ENCODE assay signal across 15 cellular contexts in the genomic region with DNA sequence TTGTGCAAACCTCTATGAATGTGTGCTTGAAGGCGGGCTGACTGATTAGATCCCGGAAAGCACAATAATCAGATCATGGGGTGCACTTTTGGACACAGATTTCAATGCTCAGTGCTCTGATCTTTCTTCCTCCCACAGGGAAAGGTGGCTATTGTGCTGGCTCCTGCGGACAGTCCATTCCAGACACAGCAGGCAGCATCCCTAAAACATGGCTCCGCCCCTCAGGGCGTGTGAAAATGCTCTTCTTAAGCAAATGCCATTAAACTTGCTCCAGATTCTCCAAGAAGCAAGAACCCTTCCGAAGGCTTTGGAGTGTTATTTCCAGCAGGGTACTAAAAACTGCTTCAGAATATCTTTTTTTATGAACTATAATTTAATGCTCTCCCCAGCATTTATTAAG.
DNase-seq lines count a peak whose midpoint lies in the region; ATAC-seq, FAIRE-seq and TF ChIP-seq lines count a peak whose summit lies in the region.
"Had no signal": no experiment of that assay in that cellular context is flagged by ENCODE, and none has a peak within 500 bp of the region (broad histone marks: within the 10 kb centered on the region; RNA-seq: fewer than 3 reads in every experiment).

No MANE protein-coding gene starts in this region.

- H3K4me3 Mint-ChIP-seq in H9, result no peak overlapping the region
- H3K4me3 Mint-ChIP-seq in CD4-positive, alpha-beta T cell, result no peak overlapping the region
- H3K4me3 Mint-ChIP-seq: CD8-positive, alpha-beta T cell had no signal

- H3K79me1 ChIP-seq in H9 (ENCODE audit: insufficient read depth, low read depth, low read length, poor library complexity, severe bottlenecking), result no peaks in the 10 kb centered on the region
- H3K79me1 ChIP-seq in H1 (ENCODE audit: low read depth, low read length), result no peaks in the 10 kb centered on the region
- no peaks in the 10 kb centered on the region for H3K79me1 ChIP-seq in mesendoderm (ENCODE audit: low read length)

- no peaks in the 10 kb centered on the region for H3K27me3 ChIP-seq in H9 (ENCODE audit: insufficient read depth, low read length)
- H3K27me3 ChIP-seq in H1 (replicated peaks in 1 of 4; ENCODE audit: control insufficient read depth in 3 of 4, extremely low read depth in 1 of 4, insufficient read depth in 3 of 4, low read length in 3 of 4), result no peaks in the 10 kb centered on the region
- H3K27me3 ChIP-seq in mesendoderm (ENCODE audit: insufficient read depth, low read length, poor library complexity), result no peaks in the 10 kb centered on the region
- no peaks in the 10 kb centered on the region for H3K27me3 ChIP-seq in CD4-positive, alpha-beta T cell (ENCODE audit: control insufficient read depth, insufficient read depth, low read length)
- H3K27me3 ChIP-seq: BE2C had no signal

- POLR2A ChIA-PET in H1 (lab: Charles Lee; ENCODE audit: partially characterized antibody), result no interaction called here
- POLR2A ChIA-PET in CD4-positive, alpha-beta T cell (lab: Charles Lee), result no interaction called here

- H2BK120ac ChIP-seq in H9 (ENCODE audit: low read depth, low read length, poor library complexity, severe bottlenecking) (no peak overlapping the region), H1 (replicated peaks; ENCODE audit: low read depth, low read length) (no peak overlapping the region), mesendoderm (ENCODE audit: low read depth, low read length) (no peak overlapping the region)

- no peak overlapping the region for H4K91ac ChIP-seq in H9 (ENCODE audit: insufficient read length, low read depth, low read length)
- no peak overlapping the region for H4K91ac ChIP-seq in H1 (replicated peaks; ENCODE audit: insufficient read length, low read length)

- no peak overlapping the region for H3K4ac ChIP-seq in H9 (ENCODE audit: low read depth, low read length)
- H3K4ac ChIP-seq in H1 (replicated peaks; ENCODE audit: insufficient read length, low read depth, low read length), result no peak overlapping the region
- no peak overlapping the region for H3K4ac ChIP-seq in mesendoderm (ENCODE audit: low read depth, low read length)

- peaks cover 8% of the 10 kb centered on the region for H3K27me3 Mint-ChIP-seq in H9 (ENCODE audit: low read depth)
- no peaks in the 10 kb centered on the region for H3K27me3 Mint-ChIP-seq in CD4-positive, alpha-beta T cell

- H3K79me2 ChIP-seq in H9 (ENCODE audit: insufficient read depth, low read length) (no peaks in the 10 kb centered on the region), H1 (ENCODE audit: control insufficient read depth in 1 of 2, insufficient read depth in 2 of 2, low read length in 2 of 2) (no peaks in the 10 kb centered on the region), mesendoderm (ENCODE audit: control insufficient read depth, insufficient read depth, low read length) (no peaks in the 10 kb centered on the region)

- H3K36me3 ChIP-seq in H1 (ENCODE audit: control insufficient read depth in 2 of 4, insufficient read depth in 4 of 4, low read length in 3 of 4), result no peaks in the 10 kb centered on the region
- H3K36me3 ChIP-seq in mesendoderm (ENCODE audit: control insufficient read depth, insufficient read depth, low read length), result no peaks in the 10 kb centered on the region
- H3K36me3 ChIP-seq: BE2C had no signal

- H3K23ac ChIP-seq in H9 (ENCODE audit: insufficient read length, low read depth, low read length) (no peak overlapping the region), H1 (ENCODE audit: insufficient read length) (no peak overlapping the region), mesendoderm (ENCODE audit: low read length) (no peak overlapping the region)

- H2BK20ac ChIP-seq in H9 (ENCODE audit: low read depth, low read length, poor library complexity, severe bottlenecking), result no peak overlapping the region
- no peak overlapping the region for H2BK20ac ChIP-seq in H1 (ENCODE audit: low read length)

- H3K36me3 Mint-ChIP-seq in H9 (ENCODE audit: insufficient read depth in 1 of 3, low read depth in 3 of 3), result peaks cover 0 to 5% (median 0%) of the 10 kb centered on the region in 3 experiments; a peak in 2 of 7 replicates
- H3K36me3 Mint-ChIP-seq in CD4-positive, alpha-beta T cell (ENCODE audit: low read depth), result no peaks in the 10 kb centered on the region
- H3K36me3 Mint-ChIP-seq: CD8-positive, alpha-beta T cell had no signal

- no peak overlapping the region for H3K4me3 ChIP-seq in H1 (ENCODE audit: extremely low read depth in 1 of 4, insufficient read depth in 2 of 4, low read depth in 3 of 4, low read length in 4 of 4)
- no peak overlapping the region for H3K4me3 ChIP-seq in mesendoderm (ENCODE audit: low read length)
- H3K4me3 ChIP-seq: A549, K562 had no signal

- FAIRE-seq in H1 (lab: Jason Lieb, UNC), result peak; percentile 70
- FAIRE-seq: A549, K562 had no signal

- no peaks in the 10 kb centered on the region for H3K23me2 ChIP-seq in H9 (ENCODE audit: insufficient read length, low read depth, low read length, poor library complexity, severe bottlenecking)
- H3K23me2 ChIP-seq in H1 (ENCODE audit: low read depth, low read length), result no peaks in the 10 kb centered on the region

- H3K56ac ChIP-seq in H9 (ENCODE audit: insufficient read length, low read depth, low read length) (no peak overlapping the region), H1 (replicated peaks; ENCODE audit: insufficient read length, low read depth, low read length) (no peak overlapping the region), mesendoderm (ENCODE audit: low read length) (no peak overlapping the region)

- no peak overlapping the region for H3T11ph ChIP-seq in H9 (ENCODE audit: low read length)

- DNase-seq in H9 (peak; percentile 68), H1 (ENCODE audit: low read depth in 1 of 2, low spot score in 2 of 2) (peak in 1 of 2 experiments; percentile 33), mesendoderm (peak; percentile 67), NCI-H524 treated with DMSO at 0.1 percent for 48 hours (lab: John Stamatoyannopoulos, UW) (no peak), kidney glomerular epithelial cell (lab: John Stamatoyannopoulos, UW) (no peak)
- no peak for DNase-seq in CD4-positive, alpha-beta T cell
- DNase-seq: BE2C; CD8-positive, alpha-beta T cell; COR-L47; DND-41; GOT3 had no signal

- TF ChIP-seq CTCF in H9 (conservative IDR thresholded peaks at IDR 0.05) (no peak), H1 (IDR thresholded peaks at IDR 0.05; ENCODE audit: control extremely low read depth in 1 of 3, insufficient read depth in 1 of 3, low read depth in 1 of 3, low read length in 3 of 3) (no peak)
- TF ChIP-seq CTCF in CD4-positive, alpha-beta T cell (IDR thresholded peaks at IDR 0.05), result no peak

- H4K5ac ChIP-seq in H9 (ENCODE audit: insufficient read length, low read depth, low read length) (no peak overlapping the region), H1 (ENCODE audit: insufficient read length, low read depth, low read length) (no peak overlapping the region), mesendoderm (ENCODE audit: low read length) (no peak overlapping the region)

- H3K4me2 ChIP-seq in H9 (ENCODE audit: insufficient read depth, insufficient read length, low read length), result no peak overlapping the region
- H3K4me2 ChIP-seq in H1 (ENCODE audit: insufficient read depth in 1 of 2, low read depth in 2 of 2, low read length in 2 of 2), result 0 out of 4 replicates have a peak overlapping the region, but pooled peaks of 1 of the 2 experiments have one; percentile 14
- no peak overlapping the region for H3K4me2 ChIP-seq in mesendoderm (ENCODE audit: low read length)
- H3K4me2 ChIP-seq: A549 had no signal

- H2BK5ac ChIP-seq in H9 (ENCODE audit: insufficient read length, low read length) (no peak overlapping the region), H1 (ENCODE audit: low read depth, low read length) (no peak overlapping the region), mesendoderm (ENCODE audit: low read length) (no peak overlapping the region)

- H2AK5ac ChIP-seq in H9 (ENCODE audit: insufficient read length, low read length) (no peak overlapping the region), H1 (ENCODE audit: low read depth, low read length) (no peak overlapping the region), mesendoderm (ENCODE audit: low read length) (no peak overlapping the region)

- ATAC-seq in CD4-positive, alpha-beta T cell (ENCODE audit: poor library complexity), result no peak
- ATAC-seq: A549; CD8-positive, alpha-beta T cell; HCT116; K562 had no signal

- H3K4me1 ChIP-seq in H9 (ENCODE audit: insufficient read depth, low read length) (peaks cover 8% of the 10 kb centered on the region), H1 (replicated peaks in 1 of 4; ENCODE audit: control insufficient read depth in 3 of 4, insufficient read depth in 4 of 4, low read length in 3 of 4) (peaks cover 0 to 8% (median 4%) of the 10 kb centered on the region in 4 experiments; a peak in 3 of 7 replicates), mesendoderm (ENCODE audit: control insufficient read depth, low read depth, low read length) (no peaks in the 10 kb centered on the region)
- H3K4me1 ChIP-seq: A549, BE2C had no signal

- CTCF ChIA-PET in H1 (lab: Charles Lee; ENCODE audit: partially characterized antibody), result interaction anchor here (0.7 to 7.8 kb wide), 8 partner anchors 12 to 231 kb away, joined by 3 to 64 read pairs (median 4); no protein-coding TSS in a partner anchor
- CTCF ChIA-PET in CD4-positive, alpha-beta T cell (lab: Charles Lee), result no interaction called here

- H4K20me1 ChIP-seq in H9 (ENCODE audit: control insufficient read depth, insufficient read depth, insufficient read length), result no peaks in the 10 kb centered on the region
- no peaks in the 10 kb centered on the region for H4K20me1 ChIP-seq in H1 (replicated peaks in 1 of 2; ENCODE audit: control insufficient read depth in 1 of 2, insufficient read depth in 2 of 2, low read length in 2 of 2)

- TF ChIP-seq RAD21 in H1 (IDR thresholded peaks at IDR 0.05 in 1 of 2, conservative IDR thresholded peaks at IDR 0.05 in 1 of 2; ENCODE audit: low read depth in 2 of 2, low read length in 2 of 2), result no peak

- H2AFZ ChIP-seq in H9 (ENCODE audit: low read length), result no peak overlapping the region
- H2AFZ ChIP-seq in H1 (ENCODE audit: low read length), result no peak overlapping the region

- H3K18ac ChIP-seq in H9 (ENCODE audit: insufficient read length, low read depth, low read length) (no peak overlapping the region), H1 (ENCODE audit: extremely low read depth, low read length) (no peak overlapping the region), mesendoderm (ENCODE audit: low read length) (no peak overlapping the region)

- H3K9ac ChIP-seq in H9 (ENCODE audit: extremely low read depth, insufficient read length, low read length), result no peak overlapping the region
- H3K9ac ChIP-seq in H1 (replicated peaks in 1 of 4; ENCODE audit: extremely low read depth in 1 of 4, low read depth in 3 of 4, low read length in 3 of 4), result no peak overlapping the region
- no peak overlapping the region for H3K9ac ChIP-seq in mesendoderm (ENCODE audit: low read length)

- TF ChIP-seq EP300 in H1 (IDR thresholded peaks at IDR 0.05; ENCODE audit: borderline replicate concordance in 1 of 2, low read depth in 2 of 2, low read length in 2 of 2), result no peak

- peaks cover 0 to 5% of the 10 kb centered on the region in 2 experiments; a peak in 3 of 5 replicates for H3K9me3 Mint-ChIP-seq in H9
- no peaks in the 10 kb centered on the region for H3K9me3 Mint-ChIP-seq in CD4-positive, alpha-beta T cell
- H3K9me3 Mint-ChIP-seq: CD8-positive, alpha-beta T cell had no signal

- H2BK12ac ChIP-seq in H9 (ENCODE audit: insufficient read length, low read depth, low read length) (no peak overlapping the region), H1 (ENCODE audit: low read depth, low read length) (no peak overlapping the region)

- H4K8ac ChIP-seq in H9 (replicated peaks; ENCODE audit: insufficient read length, low read depth, low read length) (no peak overlapping the region), H1 (ENCODE audit: extremely low read depth, insufficient read depth, low read length) (no peak overlapping the region), mesendoderm (ENCODE audit: low read depth, low read length) (no peak overlapping the region)

- peak overlapping the region in 1 of 3 experiments; percentile 7; a peak in 1 of 7 replicates for H3K27ac Mint-ChIP-seq in H9
- H3K27ac Mint-ChIP-seq in CD4-positive, alpha-beta T cell, result no peak overlapping the region
- H3K27ac Mint-ChIP-seq: CD8-positive, alpha-beta T cell had no signal

- peaks cover 16 to 29% of the 10 kb centered on the region in 2 experiments for H3K4me1 Mint-ChIP-seq in H9
- H3K4me1 Mint-ChIP-seq in CD4-positive, alpha-beta T cell (ENCODE audit: low read depth), result no peaks in the 10 kb centered on the region

- H3K27ac ChIP-seq in H9 (ENCODE audit: insufficient read length, low read depth, low read length) (no peak overlapping the region), H1 (ENCODE audit: low read depth, low read length) (no peak overlapping the region), mesendoderm (ENCODE audit: low read depth, low read length) (no peak overlapping the region)
- H3K27ac ChIP-seq in CD4-positive, alpha-beta T cell (ENCODE audit: low read depth, low read length), result no peak overlapping the region
- H3K27ac ChIP-seq: A549, C4-2B had no signal

- intact Hi-C loops in CD4-positive, alpha-beta T cell (cut with DNase I, micrococcal nuclease), result no loop called here

- H3K9me3 ChIP-seq in H9 (ENCODE audit: control insufficient read depth, low read depth, low read length) (no peaks in the 10 kb centered on the region), H1 (ENCODE audit: insufficient read depth in 2 of 2, low read depth in 1 of 2, low read length in 1 of 2) (no peaks in the 10 kb centered on the region)
- H3K9me3 ChIP-seq in CD4-positive, alpha-beta T cell (ENCODE audit: control insufficient read depth, low read length), result no peaks in the 10 kb centered on the region
- H3K9me3 ChIP-seq: A549, BE2C had no signal

- TF ChIP-seq POLR2A in H1 (IDR thresholded peaks at IDR 0.05; ENCODE audit: control extremely low read depth in 1 of 2, low read depth in 2 of 2, low read length in 2 of 2), result no peak

- no peak overlapping the region for H3K14ac ChIP-seq in H9 (ENCODE audit: insufficient read depth, low read length)
- H3K14ac ChIP-seq in H1 (ENCODE audit: insufficient read length), result no peak overlapping the region

- H2BK15ac ChIP-seq in H9 (ENCODE audit: low read depth, low read length), result no peak overlapping the region
- no peak overlapping the region for H2BK15ac ChIP-seq in H1 (ENCODE audit: low read length)
- H2BK15ac ChIP-seq in mesendoderm (replicated peaks; ENCODE audit: low read depth), result no peak overlapping the region

- WGBS in H9 (ENCODE audit: extremely low coverage, insufficient read length, low lambda C conversion rate), result no CpG with 5 or more reads among the region's 6 CpGs
- WGBS in H1 (ENCODE audit: extremely low coverage in 1 of 2, insufficient coverage in 1 of 2, insufficient read length in 1 of 2, insufficient replicate concordance in 2 of 2, low coverage in 1 of 2, low lambda C conversion rate in 2 of 2, missing lambda C conversion rate in 1 of 2), 2 experiments, result 39% methylated on average over 6 of the region's 6 CpGs; no CpG with 5 or more reads in 1 of the 2 experiments
- no CpG with 5 or more reads among the region's 6 CpGs for WGBS in mesendoderm (ENCODE audit: extremely low coverage, insufficient coverage, low lambda C conversion rate)

Comparison
In these comparisons a context has a peak if more than half of its experiments do, and no peak if none do; other contexts are left out.
1. DNase-seq: peak in H9 (single experiment) and mesendoderm (single experiment); none in CD4-positive, alpha-beta T cell (0 of 10), NCI-H524 treated with DMSO at 0.1 percent for 48 hours (single experiment) and kidney glomerular epithelial cell (single experiment).